8 cellular contexts compared by ENCODE assay signal in genomic region chr9:33924978-33925797, GRCh38.
DNase-seq lines count a peak whose midpoint lies in the region; ATAC-seq, FAIRE-seq and TF ChIP-seq lines count a peak whose summit lies in the region.

No MANE protein-coding gene starts in this region.

- ATAC-seq in GM18502 (IDR thresholded peaks at IDR 0.05; ENCODE audit: poor library complexity, unreplicated experiment) = no peak
- no peak for ATAC-seq in HG02885 (IDR thresholded peaks at IDR 0.05; ENCODE audit: poor library complexity, unreplicated experiment)

- TF ChIP-seq CTCF in AG04450 (IDR thresholded peaks at IDR 0.05; ENCODE audit: low read depth, low read length) = peak; percentile 75
- TF ChIP-seq CTCF in mammary epithelial cell (conservative IDR thresholded peaks at IDR 0.05 in 1 of 2, IDR thresholded peaks at IDR 0.05 in 1 of 2; ENCODE audit: extremely low read depth in 1 of 2, insufficient read depth in 1 of 2, low read depth in 1 of 2, low read length in 2 of 2) = peak; percentile 32 to 52
- TF ChIP-seq CTCF in stomach (IDR thresholded peaks at IDR 0.05) = peak in 5 of 7 experiments; percentile 43 to 69 (median 46)

- no peak overlapping the region for H3K4me2 ChIP-seq in mammary epithelial cell (ENCODE audit: insufficient read depth, low read depth, low read length)

- TF ChIP-seq POLR2A in stomach (IDR thresholded peaks at IDR 0.05) = no peak

- peak; percentile 16 for DNase-seq in AG04450 (ENCODE audit: low read depth, low spot score)
- DNase-seq in NCI-H526 treated with DMSO at 0.1 percent for 48 hours (lab: John Stamatoyannopoulos, UW) = peak; percentile 10
- DNase-seq in mammary epithelial cell = no peak
- DNase-seq in iPS-NIHi7 (ENCODE audit: extremely low spot score) = peak; percentile 77
- DNase-seq in stomach = peak; percentile 67

- H4K20me1 ChIP-seq in mammary epithelial cell (ENCODE audit: insufficient read depth, low read length) = no peaks in the 10 kb centered on the region

- BruUV-seq in mammary epithelial cell (replicated peaks; lab: Mats Ljungman, UMichigan) = no TSS peak

- H3K36me3 ChIP-seq in mammary epithelial cell (ENCODE audit: insufficient read depth, low read length) (peaks cover 57% of the 10 kb centered on the region), stomach (peaks cover 56 to 100% (median 96%) of the 10 kb centered on the region in 4 donors)

- peak; percentile 87 for FAIRE-seq in G401.6 (lab: Jason Lieb, UNC)

- H3K27ac ChIP-seq in AG04450 (ENCODE audit: low read depth, low read length) (no peak overlapping the region), mammary epithelial cell (ENCODE audit: insufficient read depth, low read depth, low read length) (no peak overlapping the region), stomach (peak overlapping the region in 3 of 5 donors; percentile 30 to 50 (median 41))

- dilution Hi-C loops in mammary epithelial cell (cut with HindIII; ENCODE audit: low sequenced_read_pairs) = loop anchor here (5.0 to 25.0 kb wide), 2 partner anchors 47 to 437 kb away; no protein-coding TSS in a partner anchor

- intact Hi-C loops in mammary epithelial cell (cut with micrococcal nuclease) (loop anchor here (1.0 kb wide), 1 partner anchor 149 kb away; no protein-coding TSS in a partner anchor), stomach (cut with DNase I; ENCODE audit: low total_unique reads) (no loop called here)

- no peak overlapping the region for H3K9ac ChIP-seq in mammary epithelial cell (ENCODE audit: insufficient read depth, low read length)

- TF ChIP-seq EP300 in stomach (IDR thresholded peaks at IDR 0.05) = no peak

- no peak overlapping the region for H2AFZ ChIP-seq in mammary epithelial cell (ENCODE audit: low read depth, low read length)

- H3K9me3 ChIP-seq in AG04450 (ENCODE audit: control insufficient read depth, insufficient read depth, low read length) = no peaks in the 10 kb centered on the region
- H3K9me3 ChIP-seq in mammary epithelial cell (replicated peaks; ENCODE audit: insufficient read depth, low read length) = no peaks in the 10 kb centered on the region
- H3K9me3 ChIP-seq in stomach = no peaks in the 10 kb centered on the region

- in situ Hi-C loops in mammary epithelial cell (cut with MboI; ENCODE audit: low sequenced_read_pairs in 2 of 2) = no loop called here

- H3K4me3 ChIP-seq in AG04450 (ENCODE audit: low read depth, low read length) (no peak overlapping the region), mammary epithelial cell (replicated peaks in 1 of 3; ENCODE audit: insufficient read depth in 1 of 3, low read depth in 2 of 3, low read length in 3 of 3) (no peak overlapping the region), stomach (no peak overlapping the region)

- WGBS in mammary epithelial cell (ENCODE audit: low coverage, missing lambda C conversion rate) = 67% methylated on average over 16 of the region's 17 CpGs
- WGBS in stomach, 5 donors = 43 to 58% (median 46%) methylated on average over 16 to 17 of the region's 17 CpGs

- H3K4me1 ChIP-seq in mammary epithelial cell (ENCODE audit: insufficient read depth, low read length) (no peaks in the 10 kb centered on the region), stomach (peaks cover 0 to 30% (median 20%) of the 10 kb centered on the region in 4 donors)

- POLR2A ChIA-PET in AG04450 (lab: Yijun Ruan, JAX) = interaction anchor here (1.3 kb wide), 1 partner anchor 148 kb away, joined by 3 read pairs; no protein-coding TSS in a partner anchor

- H3K27me3 ChIP-seq in AG04450 (ENCODE audit: control insufficient read depth, insufficient read depth, low read length) = no peaks in the 10 kb centered on the region
- no peaks in the 10 kb centered on the region for H3K27me3 ChIP-seq in mammary epithelial cell (ENCODE audit: insufficient read depth, low read length)
- H3K27me3 ChIP-seq in stomach = no peaks in the 10 kb centered on the region

- peaks cover 13% of the 10 kb centered on the region for H3K79me2 ChIP-seq in mammary epithelial cell (ENCODE audit: insufficient read depth, low read length)

- CTCF ChIA-PET in AG04450 (lab: Charles Lee) = interaction anchor here (0.6 to 5.0 kb wide), 18 partner anchors 9 to 590 kb away, joined by 3 to 51 read pairs (median 4); no protein-coding TSS in a partner anchor
- CTCF ChIA-PET in mammary epithelial cell (lab: Charles Lee; ENCODE audit: low non-redundant PET) = interaction anchor here (0.6 kb wide), 2 partner anchors 24 to 148 kb away, joined by 3 to 8 read pairs; no protein-coding TSS in a partner anchor

Comparison
In these comparisons a context has a peak if more than half of its experiments do, and no peak if none do; other contexts are left out.
1. H3K27ac ChIP-seq: peak in stomach (3 of 5); none in AG04450 (single experiment) and mammary epithelial cell (single experiment).
2. Peak in every context shown above with its lines, with median percentiles within 50 percentile points of each other: CTCF ChIP-seq.